In the genomic region with DNA sequence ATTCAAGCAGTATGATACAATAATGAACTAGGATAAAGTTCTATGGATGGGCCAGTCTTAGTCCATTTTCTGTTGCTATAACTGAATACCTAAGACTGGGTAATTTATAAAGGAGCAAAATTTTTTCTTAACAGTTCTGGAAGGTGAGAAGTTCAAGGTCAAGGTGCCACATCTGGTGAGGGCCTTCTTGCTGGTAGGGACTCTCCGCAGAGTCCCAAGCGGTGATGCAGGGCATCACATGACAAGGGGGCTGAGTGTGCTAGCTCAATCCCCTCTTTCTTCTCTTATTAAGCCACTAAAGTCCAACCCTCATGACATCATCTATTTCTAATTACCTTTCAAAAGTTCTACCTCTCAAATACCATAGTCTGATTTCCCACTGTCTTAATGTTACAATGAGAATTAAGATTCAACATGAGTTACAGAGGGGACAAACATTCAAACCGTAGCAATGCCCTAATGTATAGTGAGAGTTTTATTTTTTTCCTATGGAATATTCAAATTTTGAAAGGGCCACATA, we compare ENCODE assay signal across 22 cellular contexts.
DNase-seq lines count a peak whose midpoint lies in the region; ATAC-seq, FAIRE-seq and TF ChIP-seq lines count a peak whose summit lies in the region.
"Had no signal": no experiment of that assay in that cellular context is flagged by ENCODE, and none has a peak within 500 bp of the region (broad histone marks: within the 10 kb centered on the region; RNA-seq: fewer than 3 reads in every experiment).

No MANE protein-coding gene starts in this region.

- DNase-seq in HepG2 (ENCODE audit: low spot score) (no peak), right lobe of liver (no peak), immature natural killer cell (peak; percentile 3 to 16 (median 7))
- DNase-seq in natural killer cell treated with Interleukin-12 subunit alpha and Interleukin-12 subunit beta and Interleukin-15 and Interleukin-18, amount 100 ng/mL, for 72 hours (ENCODE audit: low spot score) = peak; percentile 61
- no peak for DNase-seq in activated T-cell treated with anti-CD3 and anti-CD28 coated beads, Interleukin-2, amount 50 U/mL, for 4 hours
- DNase-seq in stimulated activated CD4-positive, alpha-beta T cell treated with anti-CD3 and anti-CD28 coated beads, Interleukin-4, amount 100 ng/mL, for 4 hours = no peak
- DNase-seq: 8988T; ACHN; AML-193; BE2C; CD4-positive, alpha-beta T cell; CD8-positive, alpha-beta memory T cell; DMS153; DND-41; GOT3; HFFc6 had no signal

- TF ChIP-seq CTCF in HepG2 (CRISPR knock-in tag; IDR thresholded peaks at IDR 0.05) (no peak), right lobe of liver (IDR thresholded peaks at IDR 0.05) (no peak)

- H2AFZ ChIP-seq in HepG2 (ENCODE audit: low read length) = no peak overlapping the region

- peaks cover 7 to 18% of the 10 kb centered on the region in 2 donors for H3K4me1 Mint-ChIP-seq in immature natural killer cell
- H3K4me1 Mint-ChIP-seq in natural killer cell treated with Interleukin-12 subunit alpha and Interleukin-12 subunit beta and Interleukin-15 and Interleukin-18, amount 100 ng/mL, for 72 hours (ENCODE audit: low read depth in 2 of 2) = peaks cover 6 to 7% of the 10 kb centered on the region in 2 donors
- no peaks in the 10 kb centered on the region for H3K4me1 Mint-ChIP-seq in activated T-cell treated with anti-CD3 and anti-CD28 coated beads, Interleukin-2, amount 50 U/mL, for 4 hours (ENCODE audit: low read depth)
- H3K4me1 Mint-ChIP-seq: CD14-positive monocyte had no signal

- no peak for TF ChIP-seq RAD21 in HepG2 (CRISPR knock-in tag; IDR thresholded peaks at IDR 0.05)

- peaks cover 0 to 4% (median 0%) of the 10 kb centered on the region in 3 donors for H3K27me3 Mint-ChIP-seq in immature natural killer cell (ENCODE audit: low read depth in 3 of 3)
- no peaks in the 10 kb centered on the region for H3K27me3 Mint-ChIP-seq in natural killer cell treated with Interleukin-12 subunit alpha and Interleukin-12 subunit beta and Interleukin-15 and Interleukin-18, amount 100 ng/mL, for 72 hours
- no peaks in the 10 kb centered on the region for H3K27me3 Mint-ChIP-seq in activated T-cell treated with anti-CD3 and anti-CD28 coated beads, Interleukin-2, amount 50 U/mL, for 4 hours (ENCODE audit: low read depth)
- H3K27me3 Mint-ChIP-seq: CD4-positive, alpha-beta T cell; CD8-positive, alpha-beta memory T cell had no signal

- ATAC-seq in HepG2 = no peak
- ATAC-seq in right lobe of liver = no peak
- peak in 1 of 2 donors; percentile 60 for ATAC-seq in natural killer cell treated with Interleukin-12 subunit alpha and Interleukin-12 subunit beta and Interleukin-15 and Interleukin-18, amount 100 ng/mL, for 72 hours
- no peak for ATAC-seq in activated T-cell treated with anti-CD3 and anti-CD28 coated beads, Interleukin-2, amount 50 U/mL, for 4 hours
- ATAC-seq: A549 had no signal

- CTCF ChIA-PET in HepG2 (lab: Yijun Ruan, JAX; ENCODE audit: low intra/inter-chr PET ratio, low total read pairs) = no interaction called here

- peaks cover 27 to 42% (median 32%) of the 10 kb centered on the region in 3 donors for H3K36me3 Mint-ChIP-seq in immature natural killer cell
- peaks cover 17% of the 10 kb centered on the region for H3K36me3 Mint-ChIP-seq in natural killer cell treated with Interleukin-12 subunit alpha and Interleukin-12 subunit beta and Interleukin-15 and Interleukin-18, amount 100 ng/mL, for 72 hours
- H3K36me3 Mint-ChIP-seq in activated T-cell treated with anti-CD3 and anti-CD28 coated beads, Interleukin-2, amount 50 U/mL, for 4 hours (ENCODE audit: insufficient read depth) = peaks cover 27% of the 10 kb centered on the region

- no peak overlapping the region for H3K4me2 ChIP-seq in HepG2 (ENCODE audit: low read depth, low read length)
- H3K4me2 ChIP-seq: A549; BLaER1 treated with 17β-estradiol and CSF1 and Interleukin-3, amounts not matched to agents 10 nM and 100 nM had no signal

- no peak for FAIRE-seq in HepG2 (lab: Jason Lieb, UNC)
- FAIRE-seq: A549, GM18507, H54 had no signal

- H3K4me1 ChIP-seq in HepG2 (ENCODE audit: insufficient read depth, low read length) (no peaks in the 10 kb centered on the region), right lobe of liver (no peaks in the 10 kb centered on the region)
- H3K4me1 ChIP-seq: HAP-1 had no signal

- H4K20me1 ChIP-seq in HepG2 (ENCODE audit: insufficient read depth, low read length) = no peaks in the 10 kb centered on the region
- H4K20me1 ChIP-seq: BLaER1 treated with 17β-estradiol and CSF1 and Interleukin-3, amounts not matched to agents 10 nM and 100 nM had no signal

- POLR2A ChIA-PET in HepG2 (lab: Yijun Ruan, JAX) = no interaction called here

- no peak for TF ChIP-seq POLR2A in HepG2 (IDR thresholded peaks at IDR 0.05; ENCODE audit: insufficient read depth in 1 of 2, low read depth in 2 of 2, low read length in 2 of 2)
- no peak for TF ChIP-seq POLR2A in right lobe of liver (IDR thresholded peaks at IDR 0.05)

- H3K4me3 ChIP-seq in HepG2 (replicated peaks in 1 of 3; ENCODE audit: insufficient read depth in 1 of 3, low read depth in 2 of 3, low read length in 3 of 3) = no peak overlapping the region
- no peak overlapping the region for H3K4me3 ChIP-seq in right lobe of liver
- H3K4me3 ChIP-seq: A549; BLaER1 treated with 17β-estradiol and CSF1 and Interleukin-3, amounts not matched to agents 10 nM and 100 nM; HAP-1 had no signal

- no peaks in the 10 kb centered on the region for H3K79me2 ChIP-seq in HepG2 (ENCODE audit: insufficient read depth, low read length)

- TF ChIP-seq EP300 in HepG2 (IDR thresholded peaks at IDR 0.05; ENCODE audit: low read depth in 2 of 2, low read length in 2 of 2) = no peak
- no peak for TF ChIP-seq EP300 in HepG2 (CRISPR knock-in tag; IDR thresholded peaks at IDR 0.05; ENCODE audit: borderline replicate concordance)

- WGBS in HepG2 (ENCODE audit: low lambda C conversion rate) = 94% methylated on average over 3 of the region's 3 CpGs
- 100% methylated on average over 3 of the region's 3 CpGs for WGBS in right lobe of liver (ENCODE audit: insufficient coverage, low coverage, low lambda C conversion rate, missing lambda C conversion rate)

- peak overlapping the region in 3 of 6 donors; percentile 5 to 72 (median 21) for H3K27ac Mint-ChIP-seq in immature natural killer cell
- H3K27ac Mint-ChIP-seq in natural killer cell treated with Interleukin-12 subunit alpha and Interleukin-12 subunit beta and Interleukin-15 and Interleukin-18, amount 100 ng/mL, for 72 hours = no peak overlapping the region
- H3K27ac Mint-ChIP-seq: CD4-positive, alpha-beta T cell; HFFc6 had no signal

- no peaks in the 10 kb centered on the region for H3K9me3 Mint-ChIP-seq in immature natural killer cell
- H3K9me3 Mint-ChIP-seq in natural killer cell treated with Interleukin-12 subunit alpha and Interleukin-12 subunit beta and Interleukin-15 and Interleukin-18, amount 100 ng/mL, for 72 hours = no peaks in the 10 kb centered on the region
- H3K9me3 Mint-ChIP-seq in activated T-cell treated with anti-CD3 and anti-CD28 coated beads, Interleukin-2, amount 50 U/mL, for 4 hours = no peaks in the 10 kb centered on the region
- H3K9me3 Mint-ChIP-seq: CD14-positive monocyte; CD4-positive, alpha-beta T cell; CD8-positive, alpha-beta memory T cell; HFFc6 had no signal

- H3K27ac ChIP-seq in HepG2 (ENCODE audit: extremely low read length, insufficient read depth, low read length) (no peak overlapping the region), right lobe of liver (no peak overlapping the region)
- H3K27ac ChIP-seq: A549; BLaER1 treated with 17β-estradiol and CSF1 and Interleukin-3, amounts not matched to agents 10 nM and 100 nM had no signal

- intact Hi-C loops in HepG2 (cut with micrococcal nuclease; ENCODE audit: unreplicated experiment) (no loop called here), right lobe of liver (cut with DNase I) (no loop called here)

- H3K36me3 ChIP-seq in HepG2 (replicated peaks in 1 of 2; ENCODE audit: control insufficient read depth in 1 of 2, insufficient read depth in 2 of 2, low read length in 2 of 2) = peaks cover 7 to 42% of the 10 kb centered on the region in 2 experiments; a peak in 4 of 5 replicates
- peaks cover 0 to 56% (median 16%) of the 10 kb centered on the region in 4 donors for H3K36me3 ChIP-seq in right lobe of liver

- BruUV-seq in HepG2 (replicated peaks; lab: Mats Ljungman, UMichigan) = no TSS peak

- H3K4me3 Mint-ChIP-seq in immature natural killer cell = no peak overlapping the region
- H3K4me3 Mint-ChIP-seq in natural killer cell treated with Interleukin-12 subunit alpha and Interleukin-12 subunit beta and Interleukin-15 and Interleukin-18, amount 100 ng/mL, for 72 hours = no peak overlapping the region
- no peak overlapping the region for H3K4me3 Mint-ChIP-seq in activated T-cell treated with anti-CD3 and anti-CD28 coated beads, Interleukin-2, amount 50 U/mL, for 4 hours
- H3K4me3 Mint-ChIP-seq: CD14-positive monocyte; CD4-positive, alpha-beta T cell; CD8-positive, alpha-beta memory T cell; HFFc6 had no signal

- no peak overlapping the region for H3K9ac ChIP-seq in HepG2 (ENCODE audit: insufficient read depth, low read depth, low read length)
- H3K9ac ChIP-seq: BLaER1 treated with 17β-estradiol and CSF1 and Interleukin-3, amounts not matched to agents 10 nM and 100 nM had no signal

- H3K9me3 ChIP-seq in HepG2 (ENCODE audit: low read length) = no peaks in the 10 kb centered on the region
- no peaks in the 10 kb centered on the region for H3K9me3 ChIP-seq in right lobe of liver
- H3K9me3 ChIP-seq: A549; BE2C; BLaER1 treated with 17β-estradiol and CSF1 and Interleukin-3, amounts not matched to agents 10 nM and 100 nM; HAP-1 had no signal

- H3K27me3 ChIP-seq in HepG2 (ENCODE audit: control insufficient read depth in 1 of 2, insufficient read depth in 2 of 2, low read length in 2 of 2) = no peaks in the 10 kb centered on the region
- H3K27me3 ChIP-seq in right lobe of liver = no peaks in the 10 kb centered on the region
- H3K27me3 ChIP-seq: BE2C; BLaER1 treated with 17β-estradiol and CSF1 and Interleukin-3, amounts not matched to agents 10 nM and 100 nM had no signal

- in situ Hi-C loops in HepG2 (cut with HindIII; ENCODE audit: extremely low pct_ligation_motif_present, low pct_unique_long_range_greater_than_20kb) = no loop called here

TF ChIP-seq in HepG2, 621 proteins besides CTCF, POLR2A, EP300 and RAD21:
- peak; percentile 50; the same call in 1 of the 2 replicates for TF ChIP-seq ATF7 (IDR thresholded peaks at IDR 0.05)
- no peak for TF ChIP-seq ATF7 (CRISPR knock-in tag; IDR thresholded peaks at IDR 0.05)
- TF ChIP-seq ZNF790 (CRISPR knock-in tag; IDR thresholded peaks at IDR 0.05; ENCODE audit: borderline replicate concordance) = no peak

Comparison
In these comparisons a context has a peak if more than half of its experiments do, and no peak if none do; other contexts are left out.
1. DNase-seq: peak in immature natural killer cell (3 of 3) and natural killer cell treated with Interleukin-12 subunit alpha and Interleukin-12 subunit beta and Interleukin-15 and Interleukin-18, amount 100 ng/mL, for 72 hours (single experiment); none in HepG2 (single experiment), right lobe of liver (0 of 3), activated T-cell treated with anti-CD3 and anti-CD28 coated beads, Interleukin-2, amount 50 U/mL, for 4 hours (single experiment) and stimulated activated CD4-positive, alpha-beta T cell treated with anti-CD3 and anti-CD28 coated beads, Interleukin-4, amount 100 ng/mL, for 4 hours (0 of 2).